Comparison of ENCODE assay signal across 20 cellular contexts in the genomic region with DNA sequence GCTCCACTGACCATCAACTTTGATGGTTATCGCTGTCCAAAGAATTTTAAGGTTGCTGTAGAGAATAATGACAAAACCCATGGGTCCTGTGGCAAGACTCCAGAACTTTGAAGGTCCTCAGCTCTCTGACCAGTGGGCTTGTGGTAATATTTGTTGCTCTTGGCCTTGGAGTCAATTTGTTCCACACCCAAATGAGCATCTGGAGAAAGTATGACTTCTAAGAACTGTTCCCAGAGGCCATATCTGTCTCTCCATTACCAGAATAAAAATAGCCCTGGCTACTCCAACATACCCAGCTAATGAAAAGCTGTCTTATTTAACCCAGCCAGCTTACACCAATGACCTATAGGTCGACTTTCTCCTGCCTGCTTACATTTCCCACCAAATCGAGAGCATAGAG.
"Had no signal": no experiment of that assay in that cellular context is flagged by ENCODE, and none has a peak within 500 bp of the region (broad histone marks: within the 10 kb centered on the region; RNA-seq: fewer than 3 reads in every experiment).

No MANE protein-coding gene starts in this region.

- H3K4me1 Mint-ChIP-seq: activated naive CD8-positive, alpha-beta T cell treated with anti-CD3 and anti-CD28 coated beads, Interleukin-2, amount 10 ng/mL, durations not matched to agents 7 days and 5 days; natural killer cell had no signal

- H3K4me3 Mint-ChIP-seq: activated CD8-positive, alpha-beta T cell treated with anti-CD3 and anti-CD28 coated beads for 36 hours; activated naive CD8-positive, alpha-beta T cell treated with anti-CD3 and anti-CD28 coated beads, Interleukin-2, amount 10 ng/mL, durations not matched to agents 7 days and 5 days; activated T-cell treated with anti-CD3 and anti-CD28 coated beads, Interleukin-2, amount 50 U/mL, for 72 hours; natural killer cell had no signal

- H3K36me3 ChIP-seq: gastroesophageal sphincter, right lobe of liver, thoracic aorta, WERI-Rb-1 had no signal

- H3K9me3 Mint-ChIP-seq: activated CD8-positive, alpha-beta T cell treated with anti-CD3 and anti-CD28 coated beads for 36 hours; activated naive CD8-positive, alpha-beta T cell treated with anti-CD3 and anti-CD28 coated beads, Interleukin-2, amount 10 ng/mL, durations not matched to agents 7 days and 5 days had no signal

- H3K4me3 ChIP-seq: gastroesophageal sphincter, hepatocyte, right lobe of liver, thoracic aorta had no signal

- DNase-seq: activated CD4-positive, alpha-beta T cell treated with anti-CD3 and anti-CD28 coated beads for 4 hours; activated CD8-positive, alpha-beta memory T cell treated with anti-CD3 and anti-CD28 coated beads, Interleukin-2, amount 50 U/mL, for 4 hours; activated CD8-positive, alpha-beta T cell treated with anti-CD3 and anti-CD28 coated beads for 36 hours; activated naive CD8-positive, alpha-beta T cell treated with anti-CD3 and anti-CD28 coated beads, Interleukin-2, amount 10 ng/mL, durations not matched to agents 7 days and 5 days; activated T-cell treated with anti-CD3 and anti-CD28 coated beads, Interleukin-2, amount 50 U/mL, for 72 hours; aorta; caudate nucleus; cortex of kidney; effector memory CD4-positive, alpha-beta T cell; kidney glomerular epithelial cell; natural killer cell; occipital lobe; right lobe of liver; stimulated activated naive CD8-positive, alpha-beta T cell treated with anti-CD3 and anti-CD28 coated beads, Interleukin-15, Interleukin-2, amounts not matched to agents 100 U/mL and 50 U/mL, for 24 hours; WERI-Rb-1 had no signal

- H3K27ac Mint-ChIP-seq: activated CD8-positive, alpha-beta T cell treated with anti-CD3 and anti-CD28 coated beads for 36 hours; activated naive CD8-positive, alpha-beta T cell treated with anti-CD3 and anti-CD28 coated beads, Interleukin-2, amount 10 ng/mL, durations not matched to agents 7 days and 5 days; activated T-cell treated with anti-CD3 and anti-CD28 coated beads, Interleukin-2, amount 50 U/mL, for 72 hours; natural killer cell; progenitor cell of endocrine pancreas had no signal

- H3K27ac ChIP-seq: epithelial cell of prostate, gastroesophageal sphincter, hepatocyte, right lobe of liver, thoracic aorta, WERI-Rb-1 had no signal

- H3K9me3 ChIP-seq: gastroesophageal sphincter, right lobe of liver, thoracic aorta had no signal

- ATAC-seq: activated CD8-positive, alpha-beta T cell treated with anti-CD3 and anti-CD28 coated beads for 36 hours; activated T-cell treated with anti-CD3 and anti-CD28 coated beads, Interleukin-2, amount 50 U/mL, for 72 hours; gastroesophageal sphincter; natural killer cell; right lobe of liver; stimulated activated naive CD8-positive, alpha-beta T cell treated with anti-CD3 and anti-CD28 coated beads, Interleukin-15, Interleukin-2, amounts not matched to agents 100 U/mL and 50 U/mL, for 24 hours had no signal

- H3K36me3 Mint-ChIP-seq: activated naive CD8-positive, alpha-beta T cell treated with anti-CD3 and anti-CD28 coated beads, Interleukin-2, amount 10 ng/mL, durations not matched to agents 7 days and 5 days; natural killer cell had no signal

- H3K4me1 ChIP-seq: right lobe of liver had no signal

- H3K27me3 ChIP-seq: gastroesophageal sphincter, hepatocyte, right lobe of liver had no signal
